Comparison of ENCODE assay signal across 1 cellular context in genomic region chr7:34389332-34390078, GRCh38.
TF ChIP-seq lines count a peak whose summit lies in the region.

No MANE protein-coding gene starts in this region.

TF ChIP-seq in GM12878, 131 proteins besides CTCF, POLR2A, EP300 and RAD21:
- TF ChIP-seq CHD4 (IDR thresholded peaks at IDR 0.05) (no peak), MTA2 (IDR thresholded peaks at IDR 0.05; ENCODE audit: low read depth) (0 out of 2 replicates have a peak, but pooled peaks have one; percentile 15), TCF3 (IDR thresholded peaks at IDR 0.05; ENCODE audit: borderline replicate concordance, insufficient read depth, low read depth, low read length) (no peak), ZBTB40 (IDR thresholded peaks at IDR 0.05; ENCODE audit: borderline replicate concordance) (peak; percentile 63), PAX8 (IDR thresholded peaks at IDR 0.05) (no peak), RELA (IDR thresholded peaks at IDR 0.05; ENCODE audit: borderline replicate concordance, partially characterized antibody) (no peak), TCF7 (IDR thresholded peaks at IDR 0.05; ENCODE audit: borderline replicate concordance) (no peak), E2F4 (IDR thresholded peaks at IDR 0.05; ENCODE audit: low read depth, low read length) (no peak)
